8 cellular contexts compared by ENCODE assay signal in genomic region chr11:66546368-66546965, GRCh38. TPM values are rescaled to one million over a fixed set of nuclear protein-coding genes. Genes with fewer than 3 reads are reported as not detected.
DNase-seq lines count a peak whose midpoint lies in the region; ATAC-seq, FAIRE-seq and TF ChIP-seq lines count a peak whose summit lies in the region.

Gene ACTN3 (plus strand): TSS chr11:66546903. CDS start chr11:66546938, 35 bp downstream.

- intact Hi-C loops in kidney (cut with DNase I) (no loop called here), testis (cut with DNase I; ENCODE audit: low total_unique reads) (no loop called here)

- TF ChIP-seq POLR2A in testis (IDR thresholded peaks at IDR 0.05) = no peak

- ATAC-seq in HG03045 (IDR thresholded peaks at IDR 0.05; ENCODE audit: unreplicated experiment) = peak; percentile 8
- ATAC-seq in GM18868 (IDR thresholded peaks at IDR 0.05; ENCODE audit: unreplicated experiment) = no peak
- ATAC-seq in GM21360 (IDR thresholded peaks at IDR 0.05; ENCODE audit: unreplicated experiment) = no peak

- in situ Hi-C loops in astrocyte of the spinal cord (cut with HindIII; ENCODE audit: low sequenced_read_pairs) = no loop called here

- DNase-seq in AG09309 (ENCODE audit: low read depth) = no peak
- DNase-seq in astrocyte of the spinal cord (ENCODE audit: low read depth, low spot score) = no peak
- DNase-seq in kidney = peak; percentile 80
- DNase-seq in testis = peak; percentile 69
- DNase-seq in ureter (ENCODE audit: low spot score) = no peak

- no peaks in the 10 kb centered on the region for H3K9me3 ChIP-seq in kidney (ENCODE audit: control insufficient read depth in 1 of 2, low read length in 2 of 2)
- H3K9me3 ChIP-seq in testis = no peaks in the 10 kb centered on the region

- H3K4me3 ChIP-seq in AG09309 (ENCODE audit: control insufficient read depth, low read depth, low read length) (peak within 1 kb of the TSS; percentile 74), astrocyte of the spinal cord (ENCODE audit: low read depth, low read length) (peak within 1 kb of the TSS; percentile 71), kidney (ENCODE audit: low read length in 2 of 2) (peak within 1 kb of the TSS; percentile 69 to 77), testis (peak within 1 kb of the TSS; percentile 70 to 85)

- TF ChIP-seq CTCF in AG09309 (IDR thresholded peaks at IDR 0.05; ENCODE audit: control insufficient read depth, insufficient read depth, low read depth, low read length, missing control alignments) = no peak
- no peak for TF ChIP-seq CTCF in astrocyte of the spinal cord (IDR thresholded peaks at IDR 0.05; ENCODE audit: low read depth, low read length)
- TF ChIP-seq CTCF in kidney (IDR thresholded peaks at IDR 0.05; ENCODE audit: borderline replicate concordance, extremely low read depth, insufficient read depth) = no peak
- no peak for TF ChIP-seq CTCF in testis (IDR thresholded peaks at IDR 0.05)

- no peak within 1 kb of the TSS for H3K27ac ChIP-seq in kidney (ENCODE audit: low read depth in 2 of 2, low read length in 2 of 2)
- peak within 1 kb of the TSS in 1 of 2 donors; percentile 52 for H3K27ac ChIP-seq in testis

- peaks cover 0 to 2% of the 10 kb centered on the region in 2 donors for H3K36me3 ChIP-seq in kidney (ENCODE audit: control insufficient read depth in 1 of 2, insufficient read depth in 2 of 2, low read length in 2 of 2)
- no peaks in the 10 kb centered on the region for H3K36me3 ChIP-seq in testis (ENCODE audit: low read depth, missing control alignments)

- H3K27me3 ChIP-seq in testis = no peaks in the 10 kb centered on the region

- peaks cover 4 to 9% of the 10 kb centered on the region in 2 donors for H3K4me1 ChIP-seq in kidney (ENCODE audit: control insufficient read depth in 1 of 2, insufficient read depth in 1 of 2, low read depth in 1 of 2, low read length in 2 of 2)
- H3K4me1 ChIP-seq in testis = peaks cover 18% of the 10 kb centered on the region

- peak within 1 kb of the TSS; percentile 67 to 69 for H3K9ac ChIP-seq in kidney (ENCODE audit: low read length in 2 of 2)

- WGBS in testis, 2 donors = 2% methylated on average over 37 of the region's 37 CpGs; no CpG with 5 or more reads in 1 of the 2 donors

- FAIRE-seq in kidney (lab: Jason Lieb, UNC) = no peak

RNA-seq across cellular contexts. Expression of gene ACTN3, which starts in this region (rescaled TPM):
- 0.16 TPM for total RNA-seq in kidney
- not detected for polyA plus RNA-seq in kidney (ENCODE audit: insufficient read depth, low read depth, low replicate concordance)
- 1 to 10 TPM; 1.7 to 4.0 TPM for total RNA-seq in testis
- 6.8 TPM for polyA plus RNA-seq in testis (ENCODE audit: insufficient read depth, low read depth, low replicate concordance)
- 0.16 TPM for total RNA-seq in ureter

Comparison
In these comparisons a context has a peak if more than half of its experiments do, and no peak if none do; other contexts are left out.
1. Peak in DNase-seq, H3K4me3 ChIP-seq and H3K9ac ChIP-seq in kidney; RNA of the gene not detected or under 1 TPM.